Comparison of ENCODE assay signal across 23 cellular contexts in genomic region chr17:45104497-45104896, GRCh38.
"Had no signal": no experiment of that assay in that cellular context is flagged by ENCODE, and none has a peak within 500 bp of the region (broad histone marks: within the 10 kb centered on the region; RNA-seq: fewer than 3 reads in every experiment).

No MANE protein-coding gene starts in this region.

- H3K4me1 ChIP-seq: right lobe of liver had no signal

- ATAC-seq: activated CD4-positive, CD25-positive, alpha-beta regulatory T cell treated with anti-CD3 and anti-CD28 coated beads, Interleukin-2, amount 50 U/mL, for 24 hours; activated T-cell treated with anti-CD3 and anti-CD28 coated beads, Interleukin-2, amount 50 U/mL, for 72 hours; left lobe of liver; right lobe of liver; stimulated activated memory B cell treated with anti-CD40 and anti-IgM and Interleukin-4, amounts not matched to agents 10 μg/mL and 1 μg/mL and 100 μg/mL, for 72 hours had no signal

- H3K4me3 ChIP-seq: breast epithelium, esophagus muscularis mucosa, right lobe of liver, smooth muscle cell, tibial artery had no signal

- H3K4me2 ChIP-seq: smooth muscle cell had no signal

- H3K9me3 ChIP-seq: breast epithelium, esophagus muscularis mucosa, right lobe of liver, tibial artery had no signal

- DNase-seq: activated CD4-positive, alpha-beta T cell treated with anti-CD3 and anti-CD28 coated beads, Interleukin-2, amount 10 ng/mL, durations not matched to agents 7 days and 5 days; activated CD8-positive, alpha-beta memory T cell treated with anti-CD3 and anti-CD28 coated beads, Interleukin-2, amount 50 U/mL, for 4 hours; activated gamma-delta T cell; activated T-cell treated with anti-CD3 and anti-CD28 coated beads, Interleukin-2, amount 50 U/mL, for 72 hours; cerebellar nuclear complex; effector CD8-positive, alpha-beta T cell; hippocampal formation; mammary epithelial cell; nephron progenitor cell; occipital lobe; stimulated activated CD4-positive, alpha-beta T cell treated with anti-CD3 and anti-CD28 coated beads, Interleukin-4, amount 100 ng/mL, for 24 hours; T1000; tibial artery had no signal

- FAIRE-seq: astrocyte, islet of Langerhans, urothelium cell line had no signal

- H3K27ac ChIP-seq: right lobe of liver had no signal

- H3K27me3 ChIP-seq: breast epithelium, esophagus muscularis mucosa, right lobe of liver, tibial artery had no signal
